Comparison of ENCODE assay signal across 15 cellular contexts in genomic region chr14:68876976-68877375, GRCh38.
DNase-seq lines count a peak whose midpoint lies in the region; TF ChIP-seq lines count a peak whose summit lies in the region.
"Had no signal": no experiment of that assay in that cellular context is flagged by ENCODE, and none has a peak within 500 bp of the region (broad histone marks: within the 10 kb centered on the region; RNA-seq: fewer than 3 reads in every experiment).

No MANE protein-coding gene starts in this region.

- no peaks in the 10 kb centered on the region for H3K27me3 ChIP-seq in neutrophil
- H3K27me3 ChIP-seq in stomach smooth muscle (ENCODE audit: control insufficient read depth in 1 of 2, insufficient read depth in 2 of 2, low read length in 2 of 2), result no peaks in the 10 kb centered on the region
- H3K27me3 ChIP-seq in esophagus squamous epithelium, result no peaks in the 10 kb centered on the region
- no peaks in the 10 kb centered on the region for H3K27me3 ChIP-seq in uterus
- H3K27me3 ChIP-seq: BLaER1 had no signal

- peak; percentile 36 for DNase-seq in activated effector memory CD4-positive, alpha-beta T cell treated with anti-CD3 and anti-CD28 coated beads, Interleukin-2, amount 50 U/mL, for 16 hours
- no peak for DNase-seq in activated effector memory CD4-positive, alpha-beta T cell treated with Interleukin-2 at 50 U/mL for 16 hours
- DNase-seq in RWPE1 (ENCODE audit: low spot score), result no peak
- DNase-seq in esophagus squamous epithelium (lab: John Stamatoyannopoulos, UW), result no peak
- no peak for DNase-seq in foreskin fibroblast
- no peak for DNase-seq in uterus
- DNase-seq: AML-193; Caco-2; CD8-positive, alpha-beta memory T cell; DMS53; HCEC 1CT had no signal

- H3K4me1 ChIP-seq in neutrophil (ENCODE audit: control insufficient read depth in 1 of 2, insufficient read depth in 1 of 2, low read depth in 1 of 2, low read length in 1 of 2) (no peaks in the 10 kb centered on the region), stomach smooth muscle (ENCODE audit: control insufficient read depth, insufficient read depth, low read length) (peaks cover 36% of the 10 kb centered on the region), esophagus squamous epithelium (no peaks in the 10 kb centered on the region), uterus (no peaks in the 10 kb centered on the region)
- H3K4me1 ChIP-seq: BLaER1, Caco-2 had no signal

- 100% methylated on average over 2 of the region's 6 CpGs for WGBS in esophagus squamous epithelium, 2 donors

- H3K4me3 ChIP-seq in neutrophil (ENCODE audit: low read depth in 1 of 2, low read length in 1 of 2), result no peak overlapping the region
- H3K4me3 ChIP-seq in stomach smooth muscle (ENCODE audit: low read length in 2 of 2), result no peak overlapping the region
- H3K4me3 ChIP-seq in esophagus squamous epithelium, result no peak overlapping the region
- no peak overlapping the region for H3K4me3 ChIP-seq in foreskin fibroblast (ENCODE audit: low read depth in 1 of 2, low read length in 2 of 2)
- H3K4me3 ChIP-seq in uterus, result no peak overlapping the region
- H3K4me3 ChIP-seq: BLaER1 had no signal

- CTCF ChIA-PET in RWPE1 (lab: Yijun Ruan, JAX), result no interaction called here

- TF ChIP-seq POLR2A in esophagus squamous epithelium (IDR thresholded peaks at IDR 0.05) (no peak), uterus (IDR thresholded peaks at IDR 0.05) (no peak)

- peak overlapping the region; percentile 27 for H3K27ac ChIP-seq in RWPE1
- peak overlapping the region; percentile 43 for H3K27ac ChIP-seq in neutrophil
- H3K27ac ChIP-seq in stomach smooth muscle (ENCODE audit: low read length), result peak overlapping the region; percentile 69
- H3K27ac ChIP-seq in esophagus squamous epithelium, result peak overlapping the region in 1 of 4 donors; percentile 12
- no peak overlapping the region for H3K27ac ChIP-seq in uterus
- H3K27ac ChIP-seq: 22Rv1, BLaER1 had no signal

- intact Hi-C loops in esophagus squamous epithelium (cut with DNase I), result no loop called here
- intact Hi-C loops in uterus (cut with DNase I; ENCODE audit: low total_unique reads), result no loop called here

- no peak overlapping the region for H3K9ac ChIP-seq in stomach smooth muscle (ENCODE audit: low read length in 2 of 2)
- H3K9ac ChIP-seq: BLaER1 had no signal

- peaks cover 100% of the 10 kb centered on the region for H3K36me3 ChIP-seq in neutrophil
- peaks cover 84 to 91% of the 10 kb centered on the region in 2 donors for H3K36me3 ChIP-seq in stomach smooth muscle (ENCODE audit: control insufficient read depth in 2 of 2, insufficient read depth in 2 of 2, low read length in 2 of 2)
- H3K36me3 ChIP-seq in esophagus squamous epithelium, result peaks cover 43 to 100% (median 55%) of the 10 kb centered on the region in 3 donors
- no peaks in the 10 kb centered on the region for H3K36me3 ChIP-seq in uterus

- H3K9me3 ChIP-seq in neutrophil, result no peaks in the 10 kb centered on the region
- H3K9me3 ChIP-seq in stomach smooth muscle (ENCODE audit: control insufficient read depth in 2 of 2, low read length in 2 of 2), result no peaks in the 10 kb centered on the region
- no peaks in the 10 kb centered on the region for H3K9me3 ChIP-seq in esophagus squamous epithelium
- H3K9me3 ChIP-seq in uterus, result no peaks in the 10 kb centered on the region
- H3K9me3 ChIP-seq: BLaER1, Caco-2 had no signal

- TF ChIP-seq CTCF in RWPE1 (conservative IDR thresholded peaks at IDR 0.05; ENCODE audit: low read depth) (no peak), neutrophil (IDR thresholded peaks at IDR 0.05) (no peak), esophagus squamous epithelium (IDR thresholded peaks at IDR 0.05) (no peak), foreskin fibroblast (IDR thresholded peaks at IDR 0.05; ENCODE audit: low read depth, low read length) (no peak), uterus (IDR thresholded peaks at IDR 0.05) (no peak)

- POLR2A ChIA-PET in RWPE1 (lab: Yijun Ruan, JAX; ENCODE audit: low non-redundant PET), result no interaction called here

Comparison
In these comparisons a context has a peak if more than half of its experiments do, and no peak if none do; other contexts are left out.
1. H3K27ac ChIP-seq: peak in RWPE1 (single experiment), neutrophil (single experiment) and stomach smooth muscle (single experiment); none in uterus (0 of 2).